Comparison of ENCODE assay signal across 1 cellular context in the genomic region with DNA sequence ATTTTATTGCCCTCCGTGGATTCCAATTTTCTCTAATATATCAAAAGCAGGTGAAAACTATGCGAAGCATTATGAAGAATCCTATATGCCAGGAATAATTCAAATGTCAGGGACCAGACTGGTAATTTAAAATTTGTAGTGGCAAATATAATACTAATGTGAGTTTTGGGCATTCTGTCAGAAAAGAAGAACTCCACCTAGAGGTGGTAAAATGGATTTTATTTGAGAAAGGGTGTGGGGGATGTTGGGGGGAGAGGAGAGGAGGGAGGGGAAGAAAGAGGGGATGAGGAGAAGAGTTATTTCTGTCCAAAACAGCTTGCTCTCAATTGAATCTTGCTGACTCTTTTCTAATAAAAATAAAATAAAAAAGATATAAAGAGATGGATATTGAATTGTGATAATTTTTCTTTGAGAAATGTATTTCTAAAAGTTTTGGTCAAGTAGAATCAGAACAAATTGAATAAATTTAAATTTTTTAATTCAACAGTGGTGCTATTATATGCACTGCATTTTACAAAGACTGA.
TF ChIP-seq lines count a peak whose summit lies in the region.

No MANE protein-coding gene starts in this region.

TF ChIP-seq in WTC11, 78 proteins besides CTCF, POLR2A, EP300 and RAD21 (continued from another document):
- no peak for TF ChIP-seq ZBTB43 (CRISPR knock-in tag; IDR thresholded peaks at IDR 0.05)
- TF ChIP-seq NR1H2 (CRISPR knock-in tag; IDR thresholded peaks at IDR 0.05): no peak
- TF ChIP-seq FOXP4 (CRISPR knock-in tag; IDR thresholded peaks at IDR 0.05): no peak
- TF ChIP-seq ZNF232 (CRISPR knock-in tag; IDR thresholded peaks at IDR 0.05): no peak
- TF ChIP-seq JUN (CRISPR knock-in tag; IDR thresholded peaks at IDR 0.05): no peak
